In genomic region chr11:83054001-83054400, GRCh38 we compare ENCODE assay signal across 1 cellular context.
TF ChIP-seq lines count a peak whose summit lies in the region.

No MANE protein-coding gene starts in this region.

TF ChIP-seq in K562, 482 proteins besides CTCF, POLR2A, EP300 and RAD21 (continued from another document and continues in another):
- TF ChIP-seq RREB1 (CRISPR knock-in tag; IDR thresholded peaks at IDR 0.05), result 0 out of 2 replicates have a peak, but pooled peaks have one; percentile 63
- peak; percentile 36; the same call in 1 of the 2 replicates for TF ChIP-seq MTA1 (IDR thresholded peaks at IDR 0.05; ENCODE audit: borderline replicate concordance)
- no peak for TF ChIP-seq KHSRP (IDR thresholded peaks at IDR 0.05)
- TF ChIP-seq ILF3 (IDR thresholded peaks at IDR 0.05; ENCODE audit: borderline replicate concordance), result no peak
- TF ChIP-seq EWSR1 (IDR thresholded peaks at IDR 0.05; ENCODE audit: borderline replicate concordance, low read depth, partially characterized antibody), result no peak
- no peak for TF ChIP-seq SETDB1 (IDR thresholded peaks at IDR 0.05; ENCODE audit: low read length)
- TF ChIP-seq RFX1 (IDR thresholded peaks at IDR 0.05), result no peak
- no peak for TF ChIP-seq GTF2A2 (tag; IDR thresholded peaks at IDR 0.05)
- peak in 1 of 2 experiments; percentile 78; a peak in 2 of 4 replicates for TF ChIP-seq RCOR1 (IDR thresholded peaks at IDR 0.05; ENCODE audit: borderline replicate concordance in 1 of 2, low read depth in 2 of 2, low read length in 2 of 2)
- no peak for TF ChIP-seq ZNF324 (CRISPR knock-in tag; IDR thresholded peaks at IDR 0.05)
- no peak for TF ChIP-seq ZBTB17 (CRISPR knock-in tag; IDR thresholded peaks at IDR 0.05)
- no peak for TF ChIP-seq ELF4 (CRISPR knock-in tag; IDR thresholded peaks at IDR 0.05)
- TF ChIP-seq MAFG (tag; conservative IDR thresholded peaks at IDR 0.05), result no peak
- no peak for TF ChIP-seq ZNF431 (CRISPR knock-in tag; IDR thresholded peaks at IDR 0.05)
- TF ChIP-seq ZNF23 (CRISPR knock-in tag; IDR thresholded peaks at IDR 0.05), result no peak
- TF ChIP-seq GTF2E2 (tag; IDR thresholded peaks at IDR 0.05), result no peak
- peak; percentile 26; the same call in 1 of the 2 replicates for TF ChIP-seq HES1 (IDR thresholded peaks at IDR 0.05; ENCODE audit: low read depth)
- peak; percentile 67; the same call in 1 of the 2 replicates for TF ChIP-seq SOX6 (IDR thresholded peaks at IDR 0.05)
- TF ChIP-seq NR2C2 (CRISPR knock-in tag; IDR thresholded peaks at IDR 0.05), result no peak
- TF ChIP-seq NR2C2 (tag; IDR thresholded peaks at IDR 0.05), result peak; percentile 17; the same call in 1 of the 2 replicates
- 0 out of 2 replicates have a peak, but pooled peaks have one; percentile 13 for TF ChIP-seq CREM (IDR thresholded peaks at IDR 0.05; ENCODE audit: low read depth)
- peak; percentile 72; the same call in 1 of the 2 replicates for TF ChIP-seq ZNF175 (CRISPR knock-in tag; IDR thresholded peaks at IDR 0.05; ENCODE audit: low read depth)
- TF ChIP-seq ZNF766 (CRISPR knock-in tag; conservative IDR thresholded peaks at IDR 0.05), result no peak
- TF ChIP-seq CXXC5 (CRISPR knock-in tag; IDR thresholded peaks at IDR 0.05), result no peak
- TF ChIP-seq ETV1 (tag; conservative IDR thresholded peaks at IDR 0.05; ENCODE audit: low read depth), result peak; percentile 79
- no peak for TF ChIP-seq PREB (CRISPR knock-in tag; IDR thresholded peaks at IDR 0.05)
- TF ChIP-seq GABPA (tag; conservative IDR thresholded peaks at IDR 0.05; ENCODE audit: low read depth), result peak; percentile 76
- TF ChIP-seq U2AF2 (optimal IDR thresholded peaks at IDR 0.05; ENCODE audit: low read depth, low read length), result no peak
- 0 out of 2 replicates have a peak, but pooled peaks have one; percentile 15 for TF ChIP-seq TAL1 (IDR thresholded peaks at IDR 0.05)
- no peak for TF ChIP-seq ZNF512 (tag; IDR thresholded peaks at IDR 0.05)
- TF ChIP-seq ETV5 (CRISPR knock-in tag; IDR thresholded peaks at IDR 0.05; ENCODE audit: low read depth), result no peak
- TF ChIP-seq ZEB2 (IDR thresholded peaks at IDR 0.05), result 0 out of 2 replicates have a peak, but pooled peaks have one; percentile 29
- no peak for TF ChIP-seq CHAMP1 (IDR thresholded peaks at IDR 0.05)
- TF ChIP-seq ZNF518B (CRISPR knock-in tag; IDR thresholded peaks at IDR 0.05), result no peak
- TF ChIP-seq ZKSCAN8 (CRISPR knock-in tag; IDR thresholded peaks at IDR 0.05), result peak; percentile 59; the same call in 1 of the 2 replicates
- TF ChIP-seq PTRF (tag; IDR thresholded peaks at IDR 0.05), result no peak
- no peak for TF ChIP-seq ERF (CRISPR knock-in tag; IDR thresholded peaks at IDR 0.05)
- TF ChIP-seq ZNF174 (CRISPR knock-in tag; IDR thresholded peaks at IDR 0.05), result no peak
- TF ChIP-seq ZNF449 (CRISPR knock-in tag; IDR thresholded peaks at IDR 0.05), result no peak
- TF ChIP-seq NR2F6 (CRISPR knock-in tag; IDR thresholded peaks at IDR 0.05), result no peak
- 0 out of 2 replicates have a peak, but pooled peaks have one; percentile 13 for TF ChIP-seq KLF16 (IDR thresholded peaks at IDR 0.05)
- TF ChIP-seq BMI1 (IDR thresholded peaks at IDR 0.05; ENCODE audit: low read length), result no peak
- peak; percentile 31; the same call in 1 of the 2 replicates for TF ChIP-seq SMARCE1 (IDR thresholded peaks at IDR 0.05)
